Comparison of ENCODE assay signal across 19 cellular contexts in genomic region chr13:72198967-72199601, GRCh38.
DNase-seq lines count a peak whose midpoint lies in the region; ATAC-seq, FAIRE-seq and TF ChIP-seq lines count a peak whose summit lies in the region.
"Had no signal": no experiment of that assay in that cellular context is flagged by ENCODE, and none has a peak within 500 bp of the region (broad histone marks: within the 10 kb centered on the region; RNA-seq: fewer than 3 reads in every experiment).

No MANE protein-coding gene starts in this region.

- no peaks in the 10 kb centered on the region for H3K9me3 ChIP-seq in HepG2 (ENCODE audit: low read length)
- H3K9me3 ChIP-seq in right lobe of liver = no peaks in the 10 kb centered on the region
- H3K9me3 ChIP-seq in WERI-Rb-1 (ENCODE audit: severe bottlenecking) = no peaks in the 10 kb centered on the region
- H3K9me3 ChIP-seq in trophoblast cell (ENCODE audit: insufficient read depth, low read depth, low read length) = no peaks in the 10 kb centered on the region
- H3K9me3 ChIP-seq: SJCRH30 had no signal

- H3K27me3 Mint-ChIP-seq in glutamatergic neuron (ENCODE audit: unreplicated experiment) = no peaks in the 10 kb centered on the region
- no peaks in the 10 kb centered on the region for H3K27me3 Mint-ChIP-seq in type B pancreatic cell
- H3K27me3 Mint-ChIP-seq: CD4-positive, CD25-positive, alpha-beta regulatory T cell had no signal

- ATAC-seq in HepG2 (no peak; the same call in 2 of the 3 replicates), right lobe of liver (no peak)
- ATAC-seq: Panc1 had no signal

- in situ Hi-C loops in HepG2 (cut with HindIII; ENCODE audit: extremely low pct_ligation_motif_present, low pct_unique_long_range_greater_than_20kb) = no loop called here

- H3K4me3 Mint-ChIP-seq in glutamatergic neuron (ENCODE audit: unreplicated experiment) (no peak overlapping the region), type B pancreatic cell (no peak overlapping the region)
- H3K4me3 Mint-ChIP-seq: CD4-positive, CD25-positive, alpha-beta regulatory T cell had no signal

- H3K9ac ChIP-seq in HepG2 (ENCODE audit: insufficient read depth, low read depth, low read length) = no peak overlapping the region
- H3K9ac ChIP-seq in trophoblast cell (ENCODE audit: low read length) = no peak overlapping the region

- H2AFZ ChIP-seq in HepG2 (ENCODE audit: low read length) (no peak overlapping the region), trophoblast cell (ENCODE audit: insufficient read depth, low read length, poor library complexity) (no peak overlapping the region)

- TF ChIP-seq RAD21 in HepG2 (CRISPR knock-in tag; IDR thresholded peaks at IDR 0.05) = no peak

- no peak overlapping the region for H3K4ac ChIP-seq in trophoblast cell (ENCODE audit: low read depth, low read length)

- H3K9me3 Mint-ChIP-seq in glutamatergic neuron (ENCODE audit: unreplicated experiment) (no peaks in the 10 kb centered on the region), type B pancreatic cell (no peaks in the 10 kb centered on the region)

- no peak for FAIRE-seq in HepG2 (lab: Jason Lieb, UNC)
- FAIRE-seq: GM12891 had no signal

- DNase-seq in HepG2 (ENCODE audit: low spot score) = peak; percentile 3
- no peak for DNase-seq in right lobe of liver
- no peak for DNase-seq in WERI-Rb-1
- DNase-seq in glutamatergic neuron = no peak
- DNase-seq in type B pancreatic cell (ENCODE audit: extremely low spot score, unreplicated experiment) = no peak
- DNase-seq in trophoblast cell = no peak
- DNase-seq in activated CD8-positive, alpha-beta memory T cell treated with anti-CD3 and anti-CD28 coated beads, Interleukin-2, amount 50 U/mL, for 48 hours = no peak
- no peak for DNase-seq in T-helper 2 cell
- DNase-seq: CD4-positive, CD25-positive, alpha-beta regulatory T cell; GOT3; KG1; NCI-H1105; NCI-H1694; NCI-H2081 treated with DMSO at 0.1 percent for 48 hours; NCI-H524 treated with DMSO at 0.1 percent for 48 hours; SJCRH30; T-helper 1 cell had no signal

- POLR2A ChIA-PET in HepG2 (lab: Yijun Ruan, JAX) = no interaction called here

- TF ChIP-seq CTCF in HepG2 (CRISPR knock-in tag; IDR thresholded peaks at IDR 0.05) (no peak), right lobe of liver (IDR thresholded peaks at IDR 0.05) (no peak), WERI-Rb-1 (IDR thresholded peaks at IDR 0.05; ENCODE audit: low read depth, low read length) (no peak), glutamatergic neuron (IDR thresholded peaks at IDR 0.05; ENCODE audit: partially characterized antibody, unreplicated experiment) (no peak), type B pancreatic cell (conservative IDR thresholded peaks at IDR 0.05) (no peak)

- H3K27ac ChIP-seq in HepG2 (ENCODE audit: extremely low read length, insufficient read depth, low read length) (no peak overlapping the region), right lobe of liver (no peak overlapping the region), WERI-Rb-1 (0 out of 2 replicates have a peak overlapping the region, but pooled peaks have one; percentile 36), trophoblast cell (ENCODE audit: low read depth, low read length) (no peak overlapping the region)
- H3K27ac ChIP-seq: SJCRH30 had no signal

- H3K27ac Mint-ChIP-seq in glutamatergic neuron (ENCODE audit: unreplicated experiment) (peak overlapping the region; percentile 56), type B pancreatic cell (peak overlapping the region; percentile 20)
- H3K27ac Mint-ChIP-seq: CD4-positive, CD25-positive, alpha-beta regulatory T cell had no signal

- H3K36me3 Mint-ChIP-seq in glutamatergic neuron (ENCODE audit: unreplicated experiment) (no peaks in the 10 kb centered on the region), type B pancreatic cell (no peaks in the 10 kb centered on the region)
- H3K36me3 Mint-ChIP-seq: CD4-positive, CD25-positive, alpha-beta regulatory T cell had no signal

- no peak overlapping the region for H4K12ac ChIP-seq in trophoblast cell (ENCODE audit: low read depth, low read length)

- H3K4me2 ChIP-seq in HepG2 (ENCODE audit: low read depth, low read length) (no peak overlapping the region), trophoblast cell (ENCODE audit: low read length) (no peak overlapping the region)

- H2BK12ac ChIP-seq in trophoblast cell (ENCODE audit: low read length) = no peak overlapping the region

- peaks cover 5% of the 10 kb centered on the region for H3K4me1 Mint-ChIP-seq in glutamatergic neuron (ENCODE audit: low read depth, unreplicated experiment)
- peaks cover 14% of the 10 kb centered on the region for H3K4me1 Mint-ChIP-seq in type B pancreatic cell (ENCODE audit: unreplicated experiment)
- H3K4me1 Mint-ChIP-seq: CD4-positive, CD25-positive, alpha-beta regulatory T cell had no signal

- no peak overlapping the region for H4K91ac ChIP-seq in trophoblast cell (ENCODE audit: low read depth, low read length)

- no peaks in the 10 kb centered on the region for H3K79me1 ChIP-seq in trophoblast cell (ENCODE audit: low read length)

- TF ChIP-seq POLR2A in HepG2 (IDR thresholded peaks at IDR 0.05; ENCODE audit: insufficient read depth in 1 of 2, low read depth in 2 of 2, low read length in 2 of 2) (no peak), right lobe of liver (IDR thresholded peaks at IDR 0.05) (no peak)

- no peak overlapping the region for H4K8ac ChIP-seq in trophoblast cell (ENCODE audit: low read depth, low read length)

- WGBS in HepG2 (ENCODE audit: low lambda C conversion rate) = 13% methylated on average over 3 of the region's 3 CpGs
- WGBS in right lobe of liver (ENCODE audit: insufficient coverage, low coverage, low lambda C conversion rate, missing lambda C conversion rate) = 74% methylated on average over 3 of the region's 3 CpGs
- WGBS in trophoblast cell (ENCODE audit: extremely low coverage, insufficient coverage, insufficient read length) = no CpG with 5 or more reads among the region's 3 CpGs

- no TSS peak for BruUV-seq in HepG2 (replicated peaks; lab: Mats Ljungman, UMichigan)

- no peak overlapping the region for H3K14ac ChIP-seq in trophoblast cell (ENCODE audit: low read length)

- no peaks in the 10 kb centered on the region for H3K4me1 ChIP-seq in HepG2 (ENCODE audit: insufficient read depth, low read length)
- no peaks in the 10 kb centered on the region for H3K4me1 ChIP-seq in right lobe of liver
- H3K4me1 ChIP-seq in trophoblast cell (ENCODE audit: control insufficient read depth in 1 of 2, insufficient read depth in 2 of 2, low read length in 2 of 2) = no peaks in the 10 kb centered on the region
- H3K4me1 ChIP-seq: SJCRH30 had no signal

- no peak overlapping the region for H3K18ac ChIP-seq in trophoblast cell (ENCODE audit: low read length)

- H4K20me1 ChIP-seq in HepG2 (ENCODE audit: insufficient read depth, low read length) = no peaks in the 10 kb centered on the region

- no peak overlapping the region for H2BK5ac ChIP-seq in trophoblast cell (ENCODE audit: low read depth, low read length, poor library complexity)

- CTCF ChIA-PET in HepG2 (lab: Yijun Ruan, JAX; ENCODE audit: low intra/inter-chr PET ratio, low total read pairs) = no interaction called here

- intact Hi-C loops in HepG2 (cut with micrococcal nuclease; ENCODE audit: unreplicated experiment) (no loop called here), right lobe of liver (cut with DNase I) (no loop called here)

- no peak overlapping the region for H3K23ac ChIP-seq in trophoblast cell (ENCODE audit: low read length)

- TF ChIP-seq EP300 in HepG2 (IDR thresholded peaks at IDR 0.05; ENCODE audit: low read depth in 2 of 2, low read length in 2 of 2) (no peak), HepG2 (CRISPR knock-in tag; IDR thresholded peaks at IDR 0.05; ENCODE audit: borderline replicate concordance) (no peak)

- H3K79me2 ChIP-seq in HepG2 (ENCODE audit: insufficient read depth, low read length) (no peaks in the 10 kb centered on the region), trophoblast cell (ENCODE audit: control insufficient read depth, insufficient read depth, low read length, poor library complexity) (no peaks in the 10 kb centered on the region)

- no peak overlapping the region for H2AK5ac ChIP-seq in trophoblast cell (ENCODE audit: low read length)

- H2BK120ac ChIP-seq in trophoblast cell (ENCODE audit: insufficient read depth, low read length, poor library complexity) = no peak overlapping the region

- H3K4me3 ChIP-seq in HepG2 (replicated peaks in 1 of 3; ENCODE audit: insufficient read depth in 1 of 3, low read depth in 2 of 3, low read length in 3 of 3) (no peak overlapping the region), right lobe of liver (no peak overlapping the region), WERI-Rb-1 (ENCODE audit: low read depth, low read length) (no peak overlapping the region), trophoblast cell (ENCODE audit: low read depth, low read length) (no peak overlapping the region)
- H3K4me3 ChIP-seq: SJCRH30 had no signal

- H3K27me3 ChIP-seq in HepG2 (ENCODE audit: control insufficient read depth in 1 of 2, insufficient read depth in 2 of 2, low read length in 2 of 2) (no peaks in the 10 kb centered on the region), right lobe of liver (no peaks in the 10 kb centered on the region), WERI-Rb-1 (ENCODE audit: insufficient read depth, low read depth, severe bottlenecking) (no peaks in the 10 kb centered on the region), trophoblast cell (ENCODE audit: insufficient read depth, low read length) (no peaks in the 10 kb centered on the region)
- H3K27me3 ChIP-seq: SJCRH30 had no signal

- H3K36me3 ChIP-seq in HepG2 (replicated peaks in 1 of 2; ENCODE audit: control insufficient read depth in 1 of 2, insufficient read depth in 2 of 2, low read length in 2 of 2) = no peaks in the 10 kb centered on the region
- no peaks in the 10 kb centered on the region for H3K36me3 ChIP-seq in right lobe of liver
- no peaks in the 10 kb centered on the region for H3K36me3 ChIP-seq in WERI-Rb-1
- H3K36me3 ChIP-seq in trophoblast cell (ENCODE audit: control insufficient read depth in 1 of 2, insufficient read depth in 2 of 2, low read length in 2 of 2) = peaks cover 0 to 2% of the 10 kb centered on the region in 2 experiments
- H3K36me3 ChIP-seq: SJCRH30 had no signal

TF ChIP-seq in HepG2, 621 proteins besides CTCF, POLR2A, EP300 and RAD21 (continues in another document):
- TF ChIP-seq ZNF562 (CRISPR knock-in tag; IDR thresholded peaks at IDR 0.05; ENCODE audit: borderline replicate concordance) (no peak), ZNF800 (CRISPR knock-in tag; IDR thresholded peaks at IDR 0.05) (no peak)
